In the genomic region with DNA sequence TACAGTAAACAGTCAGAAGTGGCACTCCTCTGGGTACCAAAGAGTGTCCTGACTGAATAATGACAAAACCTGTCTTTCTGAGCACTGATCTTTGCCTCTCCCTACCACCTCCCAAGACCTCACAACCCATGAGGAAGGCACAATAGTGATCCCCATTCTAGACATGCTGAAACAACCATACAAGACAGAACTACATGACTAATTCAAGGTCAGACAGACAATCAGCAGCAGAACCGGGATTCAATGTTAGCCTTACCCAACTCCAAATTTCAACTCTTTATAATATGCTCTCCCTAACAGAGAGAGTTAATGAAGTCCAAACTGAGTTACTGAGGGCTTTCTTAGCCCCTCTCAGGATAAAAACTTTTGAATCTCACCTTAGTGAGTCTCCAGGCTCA, we compare ENCODE assay signal across 1 cellular context.
TF ChIP-seq lines count a peak whose summit lies in the region.

No MANE protein-coding gene starts in this region.

TF ChIP-seq in GM23338, 12 proteins besides CTCF, POLR2A, EP300 and RAD21 (continued from another document):
- TF ChIP-seq ZNF462 (CRISPR knock-in tag; IDR thresholded peaks at IDR 0.05), result no peak
- no peak for TF ChIP-seq CREB1 (CRISPR knock-in tag; IDR thresholded peaks at IDR 0.05; ENCODE audit: low read depth)
- TF ChIP-seq NANOG (IDR thresholded peaks at IDR 0.05; ENCODE audit: borderline replicate concordance), result no peak
- no peak for TF ChIP-seq STAT1 (IDR thresholded peaks at IDR 0.05; ENCODE audit: unreplicated experiment)
- TF ChIP-seq POLR2AphosphoS5 (IDR thresholded peaks at IDR 0.05; ENCODE audit: low read depth), result no peak
- TF ChIP-seq ZNF331 (CRISPR knock-in tag; IDR thresholded peaks at IDR 0.05; ENCODE audit: low read depth), result no peak
- no peak for TF ChIP-seq JUNB (IDR thresholded peaks at IDR 0.05; ENCODE audit: unreplicated experiment)
- TF ChIP-seq, protein P1, sequence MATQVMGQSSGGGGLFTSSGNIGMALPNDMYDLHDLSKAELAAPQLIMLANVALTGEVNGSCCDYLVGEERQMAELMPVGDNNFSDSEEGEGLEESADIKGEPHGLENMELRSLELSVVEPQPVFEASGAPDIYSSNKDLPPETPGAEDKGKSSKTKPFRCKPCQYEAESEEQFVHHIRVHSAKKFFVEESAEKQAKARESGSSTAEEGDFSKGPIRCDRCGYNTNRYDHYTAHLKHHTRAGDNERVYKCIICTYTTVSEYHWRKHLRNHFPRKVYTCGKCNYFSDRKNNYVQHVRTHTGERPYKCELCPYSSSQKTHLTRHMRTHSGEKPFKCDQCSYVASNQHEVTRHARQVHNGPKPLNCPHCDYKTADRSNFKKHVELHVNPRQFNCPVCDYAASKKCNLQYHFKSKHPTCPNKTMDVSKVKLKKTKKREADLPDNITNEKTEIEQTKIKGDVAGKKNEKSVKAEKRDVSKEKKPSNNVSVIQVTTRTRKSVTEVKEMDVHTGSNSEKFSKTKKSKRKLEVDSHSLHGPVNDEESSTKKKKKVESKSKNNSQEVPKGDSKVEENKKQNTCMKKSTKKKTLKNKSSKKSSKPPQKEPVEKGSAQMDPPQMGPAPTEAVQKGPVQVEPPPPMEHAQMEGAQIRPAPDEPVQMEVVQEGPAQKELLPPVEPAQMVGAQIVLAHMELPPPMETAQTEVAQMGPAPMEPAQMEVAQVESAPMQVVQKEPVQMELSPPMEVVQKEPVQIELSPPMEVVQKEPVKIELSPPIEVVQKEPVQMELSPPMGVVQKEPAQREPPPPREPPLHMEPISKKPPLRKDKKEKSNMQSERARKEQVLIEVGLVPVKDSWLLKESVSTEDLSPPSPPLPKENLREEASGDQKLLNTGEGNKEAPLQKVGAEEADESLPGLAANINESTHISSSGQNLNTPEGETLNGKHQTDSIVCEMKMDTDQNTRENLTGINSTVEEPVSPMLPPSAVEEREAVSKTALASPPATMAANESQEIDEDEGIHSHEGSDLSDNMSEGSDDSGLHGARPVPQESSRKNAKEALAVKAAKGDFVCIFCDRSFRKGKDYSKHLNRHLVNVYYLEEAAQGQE (IDR thresholded peaks at IDR 0.05; ENCODE audit: unreplicated experiment), result no peak
- TF ChIP-seq EZH2phosphoT487 (IDR thresholded peaks at IDR 0.05; ENCODE audit: unreplicated experiment), result no peak
- no peak for TF ChIP-seq EZH2 (IDR thresholded peaks at IDR 0.05; ENCODE audit: low read depth, unreplicated experiment)
- no peak for TF ChIP-seq ETS1 (IDR thresholded peaks at IDR 0.05)
